26 cellular contexts compared by ENCODE assay signal in genomic region chr11:119110439-119110838, GRCh38.
A peak's percentile ranks its signal among the peaks of the same experiment; 100 is the strongest.
DNase-seq lines count a peak whose midpoint lies in the region; ATAC-seq and TF ChIP-seq lines count a peak whose summit lies in the region.
"Had no signal": no experiment of that assay in that cellular context is flagged by ENCODE, and none has a peak within 500 bp of the region (broad histone marks: within the 10 kb centered on the region; RNA-seq: fewer than 3 reads in every experiment).

No MANE protein-coding gene starts in this region.

- POLR2A ChIA-PET in RWPE1 (lab: Yijun Ruan, JAX; ENCODE audit: low non-redundant PET) = no interaction called here

- no peaks in the 10 kb centered on the region for H3K27me3 ChIP-seq in effector memory CD4-positive, alpha-beta T cell (replicated peaks; ENCODE audit: control insufficient read depth, insufficient read depth, low read length, poor library complexity, severe bottlenecking)
- H3K27me3 ChIP-seq: adrenal gland, BLaER1, hepatocyte, ovary, spleen, suprapubic skin had no signal

- H3K4me1 ChIP-seq in effector memory CD4-positive, alpha-beta T cell (ENCODE audit: control insufficient read depth, insufficient read depth, low read length, poor library complexity, severe bottlenecking) = peaks cover 39% of the 10 kb centered on the region

- no peaks in the 10 kb centered on the region for H3K9me3 ChIP-seq in effector memory CD4-positive, alpha-beta T cell (ENCODE audit: control insufficient read depth, low read length)
- H3K9me3 ChIP-seq: adrenal gland, BLaER1, ovary, spleen, suprapubic skin had no signal

- DNase-seq in activated naive CD4-positive, alpha-beta T cell (lab: John Stamatoyannopoulos, UW) = no peak
- DNase-seq in RWPE1 (ENCODE audit: low spot score) (no peak), iPS-NIHi11 (ENCODE audit: low spot score) (no peak)
- DNase-seq in effector memory CD4-positive, alpha-beta T cell = no peak
- DNase-seq: adrenal gland; effector CD8-positive, alpha-beta T cell; foreskin fibroblast; immature natural killer cell; mesenchymal stem cell; NCI-H1417; NCI-H2081 treated with DMSO at 0.1 percent for 48 hours; NCI-H774; stimulated activated CD4-positive, alpha-beta T cell treated with anti-CD3 and anti-CD28 coated beads, Interleukin-2, amount 100 ng/mL, for 48 hours; T1000 had no signal

- ATAC-seq in HG02798 (IDR thresholded peaks at IDR 0.05; ENCODE audit: poor library complexity, unreplicated experiment) (no peak), GM18909 (IDR thresholded peaks at IDR 0.05; ENCODE audit: poor library complexity, unreplicated experiment) (no peak)
- ATAC-seq: left lobe of liver; stimulated activated memory B cell treated with anti-CD40 and anti-IgM and Interleukin-4, amounts not matched to agents 10 μg/mL and 1 μg/mL and 100 μg/mL, for 72 hours had no signal

- peaks cover 61% of the 10 kb centered on the region for H3K4me1 Mint-ChIP-seq in activated naive CD4-positive, alpha-beta T cell treated with anti-CD3 and anti-CD28 coated beads, Interleukin-2, amount 50 U/mL, for 24 hours

- peaks cover 41% of the 10 kb centered on the region for H3K36me3 ChIP-seq in effector memory CD4-positive, alpha-beta T cell (ENCODE audit: control insufficient read depth, insufficient read depth, low read length)
- H3K36me3 ChIP-seq: ovary had no signal

- CTCF ChIA-PET in RWPE1 (lab: Yijun Ruan, JAX) = no interaction called here

- no peaks in the 10 kb centered on the region for H3K9me3 Mint-ChIP-seq in activated naive CD4-positive, alpha-beta T cell treated with anti-CD3 and anti-CD28 coated beads, Interleukin-2, amount 50 U/mL, for 24 hours
- H3K9me3 Mint-ChIP-seq: brain; IgD-negative memory B cell; immature natural killer cell; stimulated activated memory B cell treated with anti-CD40 and anti-IgM and Interleukin-4, amounts not matched to agents 10 μg/mL and 1 μg/mL and 100 μg/mL, for 72 hours had no signal

- TF ChIP-seq CTCF in RWPE1 (conservative IDR thresholded peaks at IDR 0.05; ENCODE audit: low read depth) = no peak

- no peaks in the 10 kb centered on the region for H3K27me3 Mint-ChIP-seq in activated naive CD4-positive, alpha-beta T cell treated with anti-CD3 and anti-CD28 coated beads, Interleukin-2, amount 50 U/mL, for 24 hours
- H3K27me3 Mint-ChIP-seq: IgD-negative memory B cell; stimulated activated memory B cell treated with anti-CD40 and anti-IgM and Interleukin-4, amounts not matched to agents 10 μg/mL and 1 μg/mL and 100 μg/mL, for 72 hours had no signal

- no peak overlapping the region for H3K4me3 ChIP-seq in effector memory CD4-positive, alpha-beta T cell (ENCODE audit: insufficient read depth, low read depth, low read length, poor library complexity, severe bottlenecking)
- H3K4me3 ChIP-seq: adrenal gland, BLaER1, hepatocyte, ovary, spleen, suprapubic skin had no signal

- peaks cover 10% of the 10 kb centered on the region for H3K36me3 Mint-ChIP-seq in activated naive CD4-positive, alpha-beta T cell treated with anti-CD3 and anti-CD28 coated beads, Interleukin-2, amount 50 U/mL, for 24 hours
- H3K36me3 Mint-ChIP-seq: IgD-negative memory B cell had no signal

- H3K27ac Mint-ChIP-seq in activated naive CD4-positive, alpha-beta T cell treated with anti-CD3 and anti-CD28 coated beads, Interleukin-2, amount 50 U/mL, for 24 hours = peak overlapping the region; percentile 55
- H3K27ac Mint-ChIP-seq: stimulated activated memory B cell treated with anti-CD40 and anti-IgM and Interleukin-4, amounts not matched to agents 10 μg/mL and 1 μg/mL and 100 μg/mL, for 72 hours had no signal

- no peak overlapping the region for H3K4me3 Mint-ChIP-seq in activated naive CD4-positive, alpha-beta T cell treated with anti-CD3 and anti-CD28 coated beads, Interleukin-2, amount 50 U/mL, for 24 hours
- H3K4me3 Mint-ChIP-seq: stimulated activated memory B cell treated with anti-CD40 and anti-IgM and Interleukin-4, amounts not matched to agents 10 μg/mL and 1 μg/mL and 100 μg/mL, for 72 hours had no signal

- H3K27ac ChIP-seq in RWPE1 = peak overlapping the region; percentile 15; the same call in 1 of the 2 replicates
- peak overlapping the region; percentile 35 for H3K27ac ChIP-seq in effector memory CD4-positive, alpha-beta T cell (ENCODE audit: insufficient read depth, low read length, poor library complexity, severe bottlenecking)
- H3K27ac ChIP-seq: adrenal gland, BLaER1, hepatocyte, ovary, suprapubic skin had no signal
